ENCODE assay signal across 8 cellular contexts in genomic region chr3:170909129-170909903, GRCh38. TPM values are rescaled to one million over a fixed set of nuclear protein-coding genes. Genes with fewer than 3 reads are reported as not detected.
A peak's percentile ranks its signal among the peaks of the same experiment; 100 is the strongest.
DNase-seq lines count a peak whose midpoint lies in the region; ATAC-seq, FAIRE-seq and TF ChIP-seq lines count a peak whose summit lies in the region.

No MANE protein-coding gene starts in this region.

- POLR2A ChIA-PET in A673 (lab: Charles Lee; ENCODE audit: low non-redundant PET): no interaction called here
- POLR2A ChIA-PET in K562 (lab: Yijun Ruan, JAX): interaction anchor here (0.6 to 1.5 kb wide), 3 partner anchors 44 to 1146 kb away, joined by 3 to 6 read pairs (median 5); no protein-coding TSS in a partner anchor

- H3K27me3 Mint-ChIP-seq in memory B cell: no peaks in the 10 kb centered on the region
- H3K27me3 Mint-ChIP-seq in activated T-cell treated with anti-CD3 and anti-CD28 coated beads, Interleukin-2, amount 50 U/mL, for 4 hours (ENCODE audit: low read depth): no peaks in the 10 kb centered on the region

- peak overlapping the region; percentile 42; the same call in 1 of the 2 replicates for H3K4me2 ChIP-seq in K562 (ENCODE audit: insufficient read depth, low read length)

- ATAC-seq in K562 (no peak), memory B cell (ENCODE audit: low read depth) (no peak)
- ATAC-seq in activated T-cell treated with anti-CD3 and anti-CD28 coated beads, Interleukin-2, amount 50 U/mL, for 4 hours: no peak

- WGBS in K562 (ENCODE audit: insufficient coverage, low coverage, missing lambda C conversion rate): 94% methylated on average over 14 of the region's 17 CpGs

- no peaks in the 10 kb centered on the region for H3K27me3 ChIP-seq in A673 (replicated peaks; ENCODE audit: insufficient read depth, low read depth, low read length, poor library complexity)
- no peaks in the 10 kb centered on the region for H3K27me3 ChIP-seq in HL-60 (ENCODE audit: insufficient read depth, poor library complexity, severe bottlenecking)
- H3K27me3 ChIP-seq in K562 (ENCODE audit: control insufficient read depth in 2 of 2, insufficient read depth in 2 of 2, low read length in 2 of 2): no peaks in the 10 kb centered on the region

- FAIRE-seq in K562 (lab: Jason Lieb, UNC) (no peak), D721Med (lab: Jason Lieb, UNC) (no peak)

- intact Hi-C loops in A673 (cut with micrococcal nuclease; ENCODE audit: unreplicated experiment) (no loop called here), K562 (cut with micrococcal nuclease) (no loop called here)

- H3K79me2 ChIP-seq in K562 (ENCODE audit: control insufficient read depth, insufficient read depth, low read length): peaks cover 20% of the 10 kb centered on the region

- DNase-seq in A673 (ENCODE audit: low spot score) (peak; percentile 1), HL-60 (ENCODE audit: low read depth in 1 of 2, low spot score in 1 of 2) (no peak), K562 (ENCODE audit: extremely low read depth in 1 of 4, low spot score in 3 of 4) (no peak), memory B cell (ENCODE audit: low spot score in 2 of 2) (no peak), D721Med (ENCODE audit: insufficient read length, low spot score) (no peak), cerebellum (ENCODE audit: low spot score) (no peak)
- DNase-seq in stimulated activated CD8-positive, alpha-beta memory T cell treated with anti-CD3 and anti-CD28 coated beads, Interleukin-4, amount 100 ng/mL, for 48 hours: no peak
- DNase-seq in activated T-cell treated with anti-CD3 and anti-CD28 coated beads, Interleukin-2, amount 50 U/mL, for 4 hours: no peak

- CTCF ChIA-PET in A673 (lab: Charles Lee): no interaction called here
- CTCF ChIA-PET in K562 (lab: Yijun Ruan, JAX; ENCODE audit: low intra/inter-chr PET ratio): interaction anchor here (0.5 kb wide), 1 partner anchor 386 kb away, joined by 4 read pairs; no protein-coding TSS in a partner anchor

- TF ChIP-seq EP300 in K562 (IDR thresholded peaks at IDR 0.05; ENCODE audit: low read length): no peak

- H3K36me3 Mint-ChIP-seq in memory B cell: no peaks in the 10 kb centered on the region
- H3K36me3 Mint-ChIP-seq in activated T-cell treated with anti-CD3 and anti-CD28 coated beads, Interleukin-2, amount 50 U/mL, for 4 hours (ENCODE audit: insufficient read depth): no peaks in the 10 kb centered on the region

- peaks cover 7% of the 10 kb centered on the region for H3K9me3 Mint-ChIP-seq in memory B cell
- H3K9me3 Mint-ChIP-seq in activated T-cell treated with anti-CD3 and anti-CD28 coated beads, Interleukin-2, amount 50 U/mL, for 4 hours: peaks cover 19% of the 10 kb centered on the region

- H3K27ac ChIP-seq in A673 (ENCODE audit: low read depth, low read length, poor library complexity, severe bottlenecking) (no peak overlapping the region), HL-60 (replicated peaks) (peak overlapping the region; percentile 40), K562 (ENCODE audit: extremely low read depth, low read depth, low read length) (peak overlapping the region; percentile 56; the same call in 1 of the 3 replicates)

- no peaks in the 10 kb centered on the region for H4K20me1 ChIP-seq in K562 (replicated peaks; ENCODE audit: control insufficient read depth, insufficient read depth, low read length)

- H3K27ac Mint-ChIP-seq in memory B cell: peak overlapping the region; percentile 88

- H3K4me1 Mint-ChIP-seq in memory B cell: peaks cover 2% of the 10 kb centered on the region
- peaks cover 24% of the 10 kb centered on the region for H3K4me1 Mint-ChIP-seq in activated T-cell treated with anti-CD3 and anti-CD28 coated beads, Interleukin-2, amount 50 U/mL, for 4 hours (ENCODE audit: low read depth)

- no peak for TF ChIP-seq CTCF in A673 (conservative IDR thresholded peaks at IDR 0.05; ENCODE audit: low read depth, low read length)
- TF ChIP-seq CTCF in HL-60 (IDR thresholded peaks at IDR 0.05; ENCODE audit: insufficient read depth, low read length): no peak
- TF ChIP-seq CTCF in K562 (IDR thresholded peaks at IDR 0.05 in 2 of 3, conservative IDR thresholded peaks at IDR 0.05 in 1 of 3; ENCODE audit: insufficient read depth in 2 of 3, low read depth in 1 of 3, low read length in 3 of 3): no peak
- TF ChIP-seq CTCF in D721Med (IDR thresholded peaks at IDR 0.05; ENCODE audit: insufficient read depth, missing control alignments): no peak

- H3K9ac ChIP-seq in K562 (ENCODE audit: insufficient read depth in 1 of 2, low read depth in 2 of 2, low read length in 2 of 2): no peak overlapping the region

- H3K4me3 Mint-ChIP-seq in memory B cell: peak overlapping the region; percentile 22
- H3K4me3 Mint-ChIP-seq in activated T-cell treated with anti-CD3 and anti-CD28 coated beads, Interleukin-2, amount 50 U/mL, for 4 hours: no peak overlapping the region

- peak overlapping the region; percentile 93 for H2AFZ ChIP-seq in K562 (ENCODE audit: low read depth, low read length)

- in situ Hi-C loops in K562 (cut with MboI): no loop called here

- TF ChIP-seq POLR2A in K562 (conservative IDR thresholded peaks at IDR 0.05): no peak

- peaks cover 11% of the 10 kb centered on the region for H3K9me3 ChIP-seq in A673 (ENCODE audit: low read depth, low read length, poor library complexity, severe bottlenecking)
- H3K9me3 ChIP-seq in K562 (replicated peaks; ENCODE audit: control insufficient read depth, insufficient read depth, low read depth, low read length): peaks cover 11% of the 10 kb centered on the region

- peaks cover 10% of the 10 kb centered on the region for H3K4me1 ChIP-seq in A673 (ENCODE audit: insufficient read depth, low read length, poor library complexity, severe bottlenecking)
- peaks cover 2 to 14% of the 10 kb centered on the region in 2 experiments; a peak in 3 of 5 replicates for H3K4me1 ChIP-seq in K562 (replicated peaks in 1 of 2; ENCODE audit: control insufficient read depth in 2 of 2, insufficient read depth in 2 of 2, low read length in 2 of 2)

- H3K9me1 ChIP-seq in K562 (ENCODE audit: control insufficient read depth, insufficient read depth, low read length): peaks cover 3% of the 10 kb centered on the region

- BruUV-seq in A673 (replicated peaks; lab: Mats Ljungman, UMichigan): TSS peak; percentile 91
- BruUV-seq in K562 (replicated peaks; lab: Mats Ljungman, UMichigan): TSS peak; percentile 93

- TF ChIP-seq RAD21 in K562 (CRISPR knock-in tag; conservative IDR thresholded peaks at IDR 0.05 in 1 of 2, IDR thresholded peaks at IDR 0.05 in 1 of 2): no peak

- H3K4me3 ChIP-seq in A673 (ENCODE audit: low read depth, low read length, poor library complexity, severe bottlenecking) (no peak overlapping the region), HL-60 (replicated peaks; ENCODE audit: insufficient read depth, low read length) (no peak overlapping the region), K562 (no peak overlapping the region)

- no peaks in the 10 kb centered on the region for H3K36me3 ChIP-seq in A673 (ENCODE audit: insufficient read depth, low read length, poor library complexity, severe bottlenecking)
- H3K36me3 ChIP-seq in K562 (ENCODE audit: control insufficient read depth, insufficient read depth, low read length): peaks cover 7% of the 10 kb centered on the region; the same call in 1 of the 3 replicates

TF ChIP-seq in K562, 482 proteins besides CTCF, POLR2A, EP300 and RAD21 (continues in another document):
- TF ChIP-seq NR4A1 (CRISPR knock-in tag; IDR thresholded peaks at IDR 0.05) (no peak), NR4A1 (tag; IDR thresholded peaks at IDR 0.05) (0 out of 2 replicates have a peak, but pooled peaks have one; percentile 8)

RNA-seq across cellular contexts. Expression of gene EIF5A2, which starts 0.9 kb away (rescaled TPM):
- 18.3 and 20.6 TPM in 2 replicates for total RNA-seq in A673 (2021)
- total RNA-seq in K562 (2011; cell fraction: chromatin; rRNA removed; ENCODE audit: low replicate concordance): 2.8 and 5.8 TPM in 2 replicates
- total RNA-seq in K562 (2011; cell fraction: nucleolus; rRNA removed): 1.8 TPM in 2 replicates
- 2.3 and 6.8 TPM in 2 replicates for total RNA-seq in K562 (2011; cell fraction: nucleoplasm; rRNA removed)
- total RNA-seq in K562 (2014; rRNA removed): 3.7 and 3.9 TPM in 2 replicates
- total RNA-seq in K562 (2014; rRNA removed; fragmentation: Illumina TruSeq; extraction: Trizol): 15.9 and 23.5 TPM in 2 replicates
- total RNA-seq in K562 (2015; rRNA removed; fragmentation: Illumina TruSeq; extraction: Trizol): 9.0 and 9.6 TPM in 2 replicates
- total RNA-seq in K562 (2021): 18.2 and 21.0 TPM in 2 replicates
- 10.7 and 17.6 TPM in 2 replicates for polyA plus RNA-seq in K562 (2011; rRNA removed)
- polyA plus RNA-seq in K562 (2011; cell fraction: cytosol; rRNA removed): 2.7 and 2.8 TPM in 2 replicates
- polyA plus RNA-seq in K562 (2011; cell fraction: nucleus; rRNA removed): 1.1 and 2.1 TPM in 2 replicates
- polyA plus RNA-seq in K562 (2012): 12.8 and 15.1 TPM in 2 replicates
- polyA plus RNA-seq in K562 (2014; fragmentation: Illumina TruSeq; extraction: Trizol): 13.9 and 15.6 TPM in 2 replicates
- 10 to 100 TPM; 17.9 to 18.3 TPM for polyA plus RNA-seq in K562 (2014; fragmentation: Nextera tagmentation; extraction: Ambion mirVana)
- 9.5 and 10.8 TPM in 2 replicates for polyA plus RNA-seq in K562 (2014; rRNA removed)
- polyA minus RNA-seq in K562 (2011; rRNA and poly(A)+ RNA removed): 19.7 and 23.8 TPM in 2 replicates
- 4.6 and 4.9 TPM in 2 replicates for polyA minus RNA-seq in K562 (2011; cell fraction: cytosol; rRNA and poly(A)+ RNA removed)
- 1.5 and 2.7 TPM in 2 replicates for polyA minus RNA-seq in K562 (2011; cell fraction: nucleus; rRNA and poly(A)+ RNA removed)
- 5.6 TPM for total RNA-seq in cerebellum
- total RNA-seq in activated T-cell treated with anti-CD3 and anti-CD28 coated beads, Interleukin-2, amount 50 U/mL, for 4 hours: 10 to 100 TPM; 10.7 to 17.5 (median 15.8) TPM

RNA-seq across cellular contexts. Expression of gene RPL22L1, which starts 39.3 kb away (rescaled TPM):
- total RNA-seq in A673 (2021): 31.3 and 41.5 TPM in 2 replicates
- total RNA-seq in K562 (2011; cell fraction: chromatin; rRNA removed; ENCODE audit: low replicate concordance): 14.7 and 33.8 TPM in 2 replicates
- total RNA-seq in K562 (2011; cell fraction: nucleolus; rRNA removed): 13.4 and 13.8 TPM in 2 replicates
- 28.4 and 41.3 TPM in 2 replicates for total RNA-seq in K562 (2011; cell fraction: nucleoplasm; rRNA removed)
- 31.6 and 67.6 TPM in 2 replicates for total RNA-seq in K562 (2014; rRNA removed)
- total RNA-seq in K562 (2014; rRNA removed; fragmentation: Illumina TruSeq; extraction: Trizol): 139 and 156 TPM in 2 replicates
- total RNA-seq in K562 (2015; rRNA removed; fragmentation: Illumina TruSeq; extraction: Trizol): 120 and 137 TPM in 2 replicates
- total RNA-seq in K562 (2021): 53.9 and 64.7 TPM in 2 replicates
- polyA plus RNA-seq in K562 (2011; rRNA removed): 64.5 and 98.3 TPM in 2 replicates
- polyA plus RNA-seq in K562 (2011; cell fraction: cytosol; rRNA removed): 10.8 and 27.7 TPM in 2 replicates
- 17.0 and 24.0 TPM in 2 replicates for polyA plus RNA-seq in K562 (2011; cell fraction: nucleus; rRNA removed)
- 60.5 and 95.5 TPM in 2 replicates for polyA plus RNA-seq in K562 (2012)
- 84.4 and 99.0 TPM in 2 replicates for polyA plus RNA-seq in K562 (2014; fragmentation: Illumina TruSeq; extraction: Trizol)
- 100 to 1,000 TPM; 108 to 111 TPM for polyA plus RNA-seq in K562 (2014; fragmentation: Nextera tagmentation; extraction: Ambion mirVana)
- polyA plus RNA-seq in K562 (2014; rRNA removed): 141 and 198 TPM in 2 replicates
- polyA minus RNA-seq in K562 (2011; rRNA and poly(A)+ RNA removed): 30.1 and 30.6 TPM in 2 replicates
- polyA minus RNA-seq in K562 (2011; cell fraction: cytosol; rRNA and poly(A)+ RNA removed): 5.5 and 30.3 TPM in 2 replicates
- polyA minus RNA-seq in K562 (2011; cell fraction: nucleus; rRNA and poly(A)+ RNA removed): 14.9 and 22.3 TPM in 2 replicates
- total RNA-seq in cerebellum: 15.5 TPM
- 100 to 1,000 TPM; 204 to 231 (median 209) TPM for total RNA-seq in activated T-cell treated with anti-CD3 and anti-CD28 coated beads, Interleukin-2, amount 50 U/mL, for 4 hours
